In genomic region chr19:10205636-10206035, GRCh38 we compare ENCODE assay signal across 25 cellular contexts. TPM values are rescaled to one million over a fixed set of nuclear protein-coding genes. Genes with fewer than 3 reads are reported as not detected.
A peak's percentile ranks its signal among the peaks of the same experiment; 100 is the strongest.
DNase-seq lines count a peak whose midpoint lies in the region; ATAC-seq and TF ChIP-seq lines count a peak whose summit lies in the region.
"Had no signal": no experiment of that assay in that cellular context is flagged by ENCODE, and none has a peak within 500 bp of the region (broad histone marks: within the 10 kb centered on the region; RNA-seq: fewer than 3 reads in every experiment).

No MANE protein-coding gene starts in this region.

- no peak for TF ChIP-seq CTCF in breast epithelium (IDR thresholded peaks at IDR 0.05)
- TF ChIP-seq CTCF in MCF 10A (IDR thresholded peaks at IDR 0.05; ENCODE audit: unreplicated experiment) = no peak

- H3K4me1 Mint-ChIP-seq in MCF 10A (ENCODE audit: insufficient read depth, unreplicated experiment) = peaks cover 6% of the 10 kb centered on the region
- no peaks in the 10 kb centered on the region for H3K4me1 Mint-ChIP-seq in activated CD4-positive, alpha-beta T cell treated with anti-CD3 and anti-CD28 coated beads for 36 hours

- no peaks in the 10 kb centered on the region for H3K36me3 Mint-ChIP-seq in MCF 10A (ENCODE audit: insufficient read depth, unreplicated experiment)
- H3K36me3 Mint-ChIP-seq in activated CD4-positive, alpha-beta T cell treated with anti-CD3 and anti-CD28 coated beads for 36 hours (ENCODE audit: low read depth) = no peaks in the 10 kb centered on the region
- H3K36me3 Mint-ChIP-seq in activated naive CD4-positive, alpha-beta T cell treated with anti-CD3 and anti-CD28 coated beads, Interleukin-2, amount 50 U/mL, for 72 hours = peaks cover 0 to 4% of the 10 kb centered on the region in 2 donors

- H3K4me3 ChIP-seq in breast epithelium (no peak overlapping the region), mesodermal cell (ENCODE audit: extremely low read depth, insufficient read depth, low read length, poor library complexity, severe bottlenecking) (no peak overlapping the region)
- H3K4me3 ChIP-seq: HAP-1, SJSA1 had no signal

- H3K36me3 ChIP-seq in breast epithelium = no peaks in the 10 kb centered on the region
- no peaks in the 10 kb centered on the region for H3K36me3 ChIP-seq in mesodermal cell (ENCODE audit: control insufficient read depth, insufficient read depth, low read length)
- H3K36me3 ChIP-seq: HAP-1, SJSA1 had no signal

- DNase-seq in breast epithelium (ENCODE audit: low spot score in 2 of 2) = no peak
- no peak for DNase-seq in MCF 10A (ENCODE audit: unreplicated experiment)
- DNase-seq in astrocyte of the hippocampus (ENCODE audit: low read depth, low spot score) = peak; percentile 23
- DNase-seq in activated CD4-positive, alpha-beta T cell treated with anti-CD3 and anti-CD28 coated beads for 36 hours = no peak
- DNase-seq in activated naive CD4-positive, alpha-beta T cell treated with anti-CD3 and anti-CD28 coated beads, Interleukin-2, amount 50 U/mL, for 72 hours (ENCODE audit: low spot score in 2 of 2) = no peak
- no peak for DNase-seq in left cardiac atrium
- DNase-seq: 8988T; DMS153; KG1; MV-4-11; NCI-H1105; NCI-H1436 treated with DMSO at 0.1 percent for 48 hours; NCI-H1930; NCI-H2107; NCI-H446 treated with DMSO at 0.1 percent for 48 hours; NCI-H526; NCI-H82; NK-92 treated with Interleukin-12 subunit alpha and Interleukin-12 subunit beta, amount 100 ng/mL, for 24 hours; Right ventricle myocardium superior; RPMI8226 had no signal

- no peak overlapping the region for H3K27ac Mint-ChIP-seq in MCF 10A (ENCODE audit: low read depth, unreplicated experiment)
- H3K27ac Mint-ChIP-seq in activated CD4-positive, alpha-beta T cell treated with anti-CD3 and anti-CD28 coated beads for 36 hours = no peak overlapping the region
- H3K27ac Mint-ChIP-seq in activated naive CD4-positive, alpha-beta T cell treated with anti-CD3 and anti-CD28 coated beads, Interleukin-2, amount 50 U/mL, for 72 hours = no peak overlapping the region

- 89 to 92% methylated on average over 4 of the region's 4 CpGs for WGBS in mesodermal cell (ENCODE audit: insufficient coverage in 2 of 2), 2 experiments

- ATAC-seq in activated CD4-positive, alpha-beta T cell treated with anti-CD3 and anti-CD28 coated beads for 36 hours = no peak
- ATAC-seq in activated naive CD4-positive, alpha-beta T cell treated with anti-CD3 and anti-CD28 coated beads, Interleukin-2, amount 50 U/mL, for 72 hours = no peak
- ATAC-seq in HG02884 (IDR thresholded peaks at IDR 0.05; ENCODE audit: unreplicated experiment) (no peak), left cardiac atrium (no peak)

- no TSS peak for BruUV-seq in MCF 10A (replicated peaks; lab: Mats Ljungman, UMichigan)

- CTCF ChIA-PET in MCF 10A (lab: Yijun Ruan, JAX) = interaction anchor here (0.6 to 1.4 kb wide), 3 partner anchors 44 to 84 kb away, joined by 3 to 6 read pairs (median 4); no protein-coding TSS in a partner anchor
- CTCF ChIA-PET in activated CD4-positive, alpha-beta T cell treated with anti-CD3 and anti-CD28 coated beads for 36 hours (lab: Charles Lee) = interaction anchor here (0.7 kb wide), 1 partner anchor 264 kb away, joined by 3 read pairs; no protein-coding TSS in a partner anchor

- no peak overlapping the region for H3K4me3 Mint-ChIP-seq in MCF 10A (ENCODE audit: unreplicated experiment)
- no peak overlapping the region for H3K4me3 Mint-ChIP-seq in activated CD4-positive, alpha-beta T cell treated with anti-CD3 and anti-CD28 coated beads for 36 hours
- H3K4me3 Mint-ChIP-seq: HFFc6 had no signal

- H3K27me3 ChIP-seq in breast epithelium = no peaks in the 10 kb centered on the region
- H3K27me3 ChIP-seq: SJSA1 had no signal

- intact Hi-C loops in breast epithelium (cut with DNase I; ENCODE audit: low total_unique reads) (no loop called here), MCF 10A (cut with micrococcal nuclease) (no loop called here), left cardiac atrium (cut with DNase I) (no loop called here)
- intact Hi-C loops in activated CD4-positive, alpha-beta T cell treated with anti-CD3 and anti-CD28 coated beads for 36 hours (cut with DNase I, micrococcal nuclease) = no loop called here

- POLR2A ChIA-PET in MCF 10A (lab: Yijun Ruan, JAX) = interaction anchor here (1.3 kb wide), 1 partner anchor 11 kb away, joined by 7 read pairs; the partner anchor contains the start of gene DNMT1
- POLR2A ChIA-PET in activated CD4-positive, alpha-beta T cell treated with anti-CD3 and anti-CD28 coated beads for 36 hours (lab: Charles Lee) = interaction anchor here (0.8 to 1.0 kb wide), 2 partner anchors 13 to 86 kb away, joined by 3 to 7 read pairs; no protein-coding TSS in a partner anchor

- H3K4me1 ChIP-seq in breast epithelium = no peaks in the 10 kb centered on the region
- peaks cover 4% of the 10 kb centered on the region for H3K4me1 ChIP-seq in mesodermal cell (ENCODE audit: control insufficient read depth, insufficient read depth, low read length, poor library complexity, severe bottlenecking)

- no peaks in the 10 kb centered on the region for H3K27me3 Mint-ChIP-seq in MCF 10A (ENCODE audit: insufficient read depth, unreplicated experiment)
- no peaks in the 10 kb centered on the region for H3K27me3 Mint-ChIP-seq in activated CD4-positive, alpha-beta T cell treated with anti-CD3 and anti-CD28 coated beads for 36 hours

- no peaks in the 10 kb centered on the region for H3K9me3 Mint-ChIP-seq in MCF 10A (ENCODE audit: unreplicated experiment)
- peaks cover 8% of the 10 kb centered on the region for H3K9me3 Mint-ChIP-seq in activated CD4-positive, alpha-beta T cell treated with anti-CD3 and anti-CD28 coated beads for 36 hours (ENCODE audit: low read depth)
- H3K9me3 Mint-ChIP-seq in activated naive CD4-positive, alpha-beta T cell treated with anti-CD3 and anti-CD28 coated beads, Interleukin-2, amount 50 U/mL, for 72 hours = peaks cover 0 to 5% of the 10 kb centered on the region in 2 donors
- H3K9me3 Mint-ChIP-seq: HFFc6 had no signal

- H3K27ac ChIP-seq in breast epithelium = peak overlapping the region; percentile 70 to 84
- H3K27ac ChIP-seq in mesodermal cell (ENCODE audit: low read depth, low read length, severe bottlenecking) = peak overlapping the region; percentile 45
- H3K27ac ChIP-seq: SJSA1 had no signal

- H3K9me3 ChIP-seq in breast epithelium (peaks cover 0 to 4% of the 10 kb centered on the region in 2 donors), mesodermal cell (ENCODE audit: control insufficient read depth, low read length) (no peaks in the 10 kb centered on the region)
- H3K9me3 ChIP-seq: HAP-1, SJSA1 had no signal

- TF ChIP-seq POLR2A in breast epithelium (IDR thresholded peaks at IDR 0.05) = no peak

RNA-seq across cellular contexts. Expression of gene DNMT1, which starts 10.9 kb away (rescaled TPM):
- total RNA-seq in breast epithelium (10 to 100 TPM; 30.6 to 55.1 (median 55.0) TPM), MCF 10A (2022) (47.7 and 76.4 TPM in 2 replicates), left cardiac atrium (10 to 100 TPM; 32.7 to 34.9 TPM)
- polyA plus RNA-seq in mesodermal cell (2013, experiment 1 of 2) = 97.4 TPM
- 94.1 TPM for polyA plus RNA-seq in mesodermal cell (2013, experiment 2 of 2)
- 100 to 1,000 TPM; 374 to 385 TPM for total RNA-seq in activated CD4-positive, alpha-beta T cell treated with anti-CD3 and anti-CD28 coated beads for 36 hours
- total RNA-seq in activated naive CD4-positive, alpha-beta T cell treated with anti-CD3 and anti-CD28 coated beads, Interleukin-2, amount 50 U/mL, for 72 hours = 100 to 1,000 TPM; 416 to 456 TPM

RNA-seq across cellular contexts. Expression of gene S1PR2, which starts 25.5 kb away (rescaled TPM):
- total RNA-seq in breast epithelium (10 to 100 TPM in 2 of 3 donors, 1 to 10 TPM in 1; 6.1 to 18.4 (median 13.1) TPM), MCF 10A (2022) (0.64 and 0.89 TPM in 2 replicates), left cardiac atrium (10 to 100 TPM in 1 of 2 donors, 1 to 10 TPM in 1; 7.9 to 13.6 TPM)
- polyA plus RNA-seq in mesodermal cell (2013, experiment 1 of 2) = 11.6 TPM
- polyA plus RNA-seq in mesodermal cell (2013, experiment 2 of 2) = 8.0 TPM
- total RNA-seq in activated CD4-positive, alpha-beta T cell treated with anti-CD3 and anti-CD28 coated beads for 36 hours = 1 to 10 TPM; 8.1 to 9.0 TPM
- total RNA-seq in activated naive CD4-positive, alpha-beta T cell treated with anti-CD3 and anti-CD28 coated beads, Interleukin-2, amount 50 U/mL, for 72 hours = 1 to 10 TPM; 7.7 to 8.0 TPM

RNA-seq across cellular contexts. Expression of gene MRPL4, which starts 46.4 kb away (rescaled TPM):
- 10 to 100 TPM; 40.2 to 57.7 (median 52.7) TPM for total RNA-seq in breast epithelium
- 99.1 and 120 TPM in 2 replicates for total RNA-seq in MCF 10A (2022)
- 51.7 TPM for polyA plus RNA-seq in mesodermal cell (2013, experiment 1 of 2)
- polyA plus RNA-seq in mesodermal cell (2013, experiment 2 of 2) = 46.7 TPM
- 100 to 1,000 TPM; 130 to 140 TPM for total RNA-seq in activated CD4-positive, alpha-beta T cell treated with anti-CD3 and anti-CD28 coated beads for 36 hours
- 100 to 1,000 TPM in 1 of 2 donors, 10 to 100 TPM in 1; 79.0 to 121 TPM for total RNA-seq in activated naive CD4-positive, alpha-beta T cell treated with anti-CD3 and anti-CD28 coated beads, Interleukin-2, amount 50 U/mL, for 72 hours
- total RNA-seq in left cardiac atrium = 10 to 100 TPM; 60.2 to 68.5 TPM
